In genomic region chr2:231033147-231034132, GRCh38 we compare ENCODE assay signal across 16 cellular contexts. TPM values are rescaled to one million over a fixed set of nuclear protein-coding genes. Genes with fewer than 3 reads are reported as not detected.
A peak's percentile ranks its signal among the peaks of the same experiment; 100 is the strongest.
DNase-seq lines count a peak whose midpoint lies in the region; ATAC-seq and TF ChIP-seq lines count a peak whose summit lies in the region.
"Had no signal": no experiment of that assay in that cellular context is flagged by ENCODE, and none has a peak within 500 bp of the region (broad histone marks: within the 10 kb centered on the region; RNA-seq: fewer than 3 reads in every experiment).

No MANE protein-coding gene starts in this region.

- no peak overlapping the region for H3K27ac ChIP-seq in MM.1S (ENCODE audit: low read length)
- H3K27ac ChIP-seq: BLaER1 had no signal

- H3K9me3 Mint-ChIP-seq in Caco-2 (ENCODE audit: unreplicated experiment) (no peaks in the 10 kb centered on the region), mesothelial cell of epicardium (no peaks in the 10 kb centered on the region)

- peaks cover 62% of the 10 kb centered on the region for H3K4me1 ChIP-seq in Caco-2
- H3K4me1 ChIP-seq in MM.1S (ENCODE audit: low read length) = no peaks in the 10 kb centered on the region
- H3K4me1 ChIP-seq: BLaER1 had no signal

- peaks cover 2% of the 10 kb centered on the region for H3K36me3 Mint-ChIP-seq in Caco-2 (ENCODE audit: insufficient read depth, unreplicated experiment)
- H3K36me3 Mint-ChIP-seq in mesothelial cell of epicardium = no peaks in the 10 kb centered on the region
- H3K36me3 Mint-ChIP-seq: CD4-positive, CD25-positive, alpha-beta regulatory T cell had no signal

- H3K27me3 Mint-ChIP-seq in Caco-2 (ENCODE audit: insufficient read depth, unreplicated experiment) (no peaks in the 10 kb centered on the region), mesothelial cell of epicardium (ENCODE audit: low read depth) (peaks cover 49% of the 10 kb centered on the region)

- ATAC-seq in left colon (peak; percentile 0), HG03354 (IDR thresholded peaks at IDR 0.05; ENCODE audit: poor library complexity, severe bottlenecking, unreplicated experiment) (no peak)

- H3K9me2 ChIP-seq in MM.1S (replicated peaks; ENCODE audit: insufficient read depth, low read length) = no peaks in the 10 kb centered on the region

- no peak overlapping the region for H2AFZ ChIP-seq in MM.1S (ENCODE audit: low read length)

- H3K9ac ChIP-seq in MM.1S (ENCODE audit: low read length) = no peak overlapping the region
- H3K9ac ChIP-seq: BLaER1 had no signal

- H4K20me1 ChIP-seq in MM.1S (ENCODE audit: insufficient read depth, low read length) = no peaks in the 10 kb centered on the region

- intact Hi-C loops in Caco-2 (cut with micrococcal nuclease; ENCODE audit: unreplicated experiment) (loop anchor here (1.0 to 2.0 kb wide), 4 partner anchors 17 to 163 kb away; no protein-coding TSS in a partner anchor), left colon (cut with DNase I, micrococcal nuclease) (no loop called here)

- H3K9me3 ChIP-seq in Caco-2 (no peaks in the 10 kb centered on the region), MM.1S (replicated peaks; ENCODE audit: insufficient read depth, low read length) (no peaks in the 10 kb centered on the region)
- H3K9me3 ChIP-seq: BLaER1 had no signal

- POLR2A ChIA-PET in Caco-2 (lab: Charles Lee) = interaction anchor here (0.6 kb wide), 1 partner anchor 20 kb away, joined by 5 read pairs; no protein-coding TSS in a partner anchor

- TSS peak; percentile 28 for BruUV-seq in Caco-2 (replicated peaks; lab: Mats Ljungman, UMichigan)

- H3K27me3 ChIP-seq in Caco-2 (replicated peaks; ENCODE audit: control insufficient read depth, insufficient read depth, low read length) (no peaks in the 10 kb centered on the region), MM.1S (replicated peaks; ENCODE audit: insufficient read depth, low read length) (peaks cover 7% of the 10 kb centered on the region; the same call in 1 of the 2 replicates)

- H3K79me2 ChIP-seq in MM.1S (ENCODE audit: low read length) = no peaks in the 10 kb centered on the region

- no peaks in the 10 kb centered on the region for H3F3A ChIP-seq in MM.1S (ENCODE audit: insufficient read depth, low read length)

- peak in 1 of 2 experiments; percentile 66 for DNase-seq in Caco-2
- DNase-seq in left colon = no peak
- DNase-seq in mesothelial cell of epicardium (ENCODE audit: low spot score in 2 of 2, unreplicated experiment in 2 of 2) = no peak
- no peak for DNase-seq in NCI-H1092 (lab: John Stamatoyannopoulos, UW)
- DNase-seq in MM.1S = no peak
- DNase-seq in 8988T = no peak
- DNase-seq: AML-193; Calu3; CD4-positive, CD25-positive, alpha-beta regulatory T cell; DMS 273 treated with DMSO at 0.1 percent for 48 hours; HCEC 1CT; IMR-90 had no signal

- H3K36me3 ChIP-seq in Caco-2 (ENCODE audit: control insufficient read depth, insufficient read depth, low read length) (no peaks in the 10 kb centered on the region), MM.1S (replicated peaks; ENCODE audit: insufficient read depth, low read length) (no peaks in the 10 kb centered on the region)
- H3K36me3 ChIP-seq: BLaER1 had no signal

- H3K4me3 Mint-ChIP-seq in Caco-2 (ENCODE audit: unreplicated experiment) (peak overlapping the region; percentile 66), mesothelial cell of epicardium (no peak overlapping the region)
- H3K4me3 Mint-ChIP-seq: CD4-positive, CD25-positive, alpha-beta regulatory T cell had no signal

- CTCF ChIA-PET in Caco-2 (lab: Charles Lee) = interaction anchor here (0.7 to 1.0 kb wide), 3 partner anchors 19 to 1539 kb away, joined by 3 to 4 read pairs (median 3); no protein-coding TSS in a partner anchor

- H3K4me1 Mint-ChIP-seq in Caco-2 (ENCODE audit: low read depth, unreplicated experiment) (peaks cover 17% of the 10 kb centered on the region), mesothelial cell of epicardium (peaks cover 10% of the 10 kb centered on the region)

- no peak overlapping the region for H3K4me3 ChIP-seq in Caco-2 (ENCODE audit: low read depth, low read length)
- H3K4me3 ChIP-seq in MM.1S (ENCODE audit: low read length) = no peak overlapping the region
- H3K4me3 ChIP-seq: BLaER1 had no signal

- TF ChIP-seq CTCF in Caco-2 (IDR thresholded peaks at IDR 0.05; ENCODE audit: insufficient read depth in 1 of 2, low read depth in 1 of 2, low read length in 1 of 2, severe bottlenecking in 1 of 2, unreplicated experiment in 1 of 2) (no peak), mesothelial cell of epicardium (IDR thresholded peaks at IDR 0.05; ENCODE audit: unreplicated experiment) (no peak), MM.1S (IDR thresholded peaks at IDR 0.05; ENCODE audit: low read length) (no peak)

- H3K4me2 ChIP-seq in MM.1S (ENCODE audit: low read depth, low read length) = no peak overlapping the region
- H3K4me2 ChIP-seq: BLaER1 had no signal

- H3K27ac Mint-ChIP-seq in Caco-2 (ENCODE audit: unreplicated experiment) (peak overlapping the region; percentile 97), mesothelial cell of epicardium (peak overlapping the region; percentile 26)

RNA-seq across cellular contexts. Expression of gene C2orf72, which starts 3.9 kb away (rescaled TPM):
- total RNA-seq in Caco-2 (2022) = 90.5 and 105 TPM in 2 replicates
- 10 to 100 TPM; 42.6 to 54.8 TPM for total RNA-seq in left colon
- 0.76 to 0.78 TPM (median 0.77 TPM) in 3 replicates for total RNA-seq in mesothelial cell of epicardium
- total RNA-seq: CD4-positive, CD25-positive, alpha-beta regulatory T cell had no signal

RNA-seq across cellular contexts. Expression of gene PSMD1, which starts 23.2 kb away (rescaled TPM):
- total RNA-seq in Caco-2 (2022) (120 and 126 TPM in 2 replicates), left colon (10 to 100 TPM; 81.3 to 91.0 TPM), mesothelial cell of epicardium (78.9 to 83.6 TPM (median 83.3 TPM) in 3 replicates)

RNA-seq across cellular contexts. Expression of gene SPATA3, which starts 37.5 kb away (rescaled TPM):
- total RNA-seq in Caco-2 (2022) = not detected in 2 replicates
- total RNA-seq in left colon = not detected
- not detected in 3 replicates for total RNA-seq in mesothelial cell of epicardium
- total RNA-seq: Calu3, Daoy, H4, IMR-90 had no signal

Comparison
In these comparisons a context has a peak if more than half of its experiments do, and no peak if none do; other contexts are left out.
1. RNA of gene C2orf72, which starts 3.9 kb away (total RNA-seq): 90.5 to 105 TPM in Caco-2 and 42.6 to 54.8 TPM in left colon; 0.76 to 0.78 TPM in mesothelial cell of epicardium; every median in the first group is over 10 times any median in the second.